In the genomic region with DNA sequence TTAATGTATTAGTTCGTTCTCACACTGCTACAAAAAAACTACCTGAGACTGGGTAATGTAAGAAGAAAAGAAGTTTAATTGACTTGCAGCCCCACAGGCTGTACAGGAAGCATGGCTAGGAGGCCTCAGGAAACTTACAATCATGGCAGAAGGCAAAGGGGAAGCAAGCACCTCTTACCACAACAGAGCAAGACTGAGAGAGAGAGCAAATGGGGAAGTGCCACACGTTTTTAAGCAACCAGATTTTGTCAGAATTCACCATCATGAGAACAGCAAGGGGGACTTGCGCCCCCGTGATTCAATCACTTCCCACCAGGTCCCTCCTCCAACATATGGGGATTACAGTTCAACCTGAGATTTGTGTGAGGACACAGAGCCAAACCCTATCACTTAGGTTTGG, we compare ENCODE assay signal across 21 cellular contexts.
"Had no signal": no experiment of that assay in that cellular context is flagged by ENCODE, and none has a peak within 500 bp of the region (broad histone marks: within the 10 kb centered on the region; RNA-seq: fewer than 3 reads in every experiment).

No MANE protein-coding gene starts in this region.

- DNase-seq: activated CD4-positive, alpha-beta T cell treated with anti-CD3 and anti-CD28 coated beads, Interleukin-2, amount 50 U/mL, for 4 hours; activated CD8-positive, alpha-beta memory T cell treated with anti-CD3 and anti-CD28 coated beads for 24 hours; activated CD8-positive, alpha-beta memory T cell treated with anti-CD3 and anti-CD28 coated beads, Interleukin-2, amount 50 U/mL, for 4 hours; activated naive CD4-positive, alpha-beta T cell; activated T-cell treated with anti-CD3 and anti-CD28 coated beads, Interleukin-2, amount 50 U/mL, for 4 hours; adrenal gland; brain microvascular endothelial cell; central memory CD4-positive, alpha-beta T cell; effector memory CD4-positive, alpha-beta T cell; foreskin melanocyte; glutamatergic neuron; hypothalamus; left cardiac atrium; mesenchymal stem cell; pancreas; right cardiac atrium; stimulated activated CD4-positive, alpha-beta T cell treated with anti-CD3 and anti-CD28 coated beads, Interleukin-4, amount 100 ng/mL, for 4 hours; stimulated activated naive CD8-positive, alpha-beta T cell treated with anti-CD3 and anti-CD28 coated beads, Interleukin-15, Interleukin-2, amounts not matched to agents 100 U/mL and 50 U/mL, for 24 hours; upper lobe of right lung had no signal

- H3K4me1 ChIP-seq: adrenal gland, ascending aorta, pancreas, upper lobe of right lung had no signal

- H3K27me3 ChIP-seq: adrenal gland, ascending aorta, brain microvascular endothelial cell, pancreas, upper lobe of right lung had no signal

- H3K4me3 ChIP-seq: adrenal gland, ascending aorta, pancreas, upper lobe of right lung had no signal

- H3K27ac ChIP-seq: adrenal gland, ascending aorta, brain microvascular endothelial cell, pancreas, upper lobe of right lung had no signal

- ATAC-seq: activated T-cell treated with anti-CD3 and anti-CD28 coated beads, Interleukin-2, amount 50 U/mL, for 4 hours; left cardiac atrium; pancreas; right cardiac atrium; stimulated activated naive CD8-positive, alpha-beta T cell treated with anti-CD3 and anti-CD28 coated beads, Interleukin-15, Interleukin-2, amounts not matched to agents 100 U/mL and 50 U/mL, for 24 hours; upper lobe of right lung; WTC11 had no signal

- H3K9me3 ChIP-seq: adrenal gland, ascending aorta, pancreas, upper lobe of right lung had no signal

- H3K36me3 ChIP-seq: adrenal gland, ascending aorta, brain microvascular endothelial cell, pancreas, upper lobe of right lung had no signal
